ENCODE assay signal across 20 cellular contexts in the genomic region with DNA sequence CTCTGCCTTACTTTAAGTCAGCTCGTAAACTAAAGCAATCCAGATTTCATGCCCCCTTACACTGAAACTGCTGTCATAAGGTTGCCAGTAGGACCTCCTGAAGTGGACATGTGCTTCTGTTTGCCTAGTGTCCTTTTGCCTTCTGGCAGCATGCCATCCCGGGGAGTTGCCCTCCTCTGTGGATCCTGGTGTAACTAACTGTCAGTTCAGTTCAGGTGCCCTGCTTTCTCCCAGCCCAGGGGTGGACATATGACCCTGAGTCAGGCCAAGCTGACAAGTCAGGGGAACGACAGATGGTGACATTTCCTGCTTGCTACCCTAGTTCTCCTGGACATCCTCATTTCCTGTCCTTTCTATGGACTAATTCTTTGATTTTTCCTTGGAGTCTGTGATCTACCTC. TPM values are rescaled to one million over a fixed set of nuclear protein-coding genes. Genes with fewer than 3 reads are reported as not detected.
A peak's percentile ranks its signal among the peaks of the same experiment; 100 is the strongest.
DNase-seq lines count a peak whose midpoint lies in the region; ATAC-seq and TF ChIP-seq lines count a peak whose summit lies in the region.
"Had no signal": no experiment of that assay in that cellular context is flagged by ENCODE, and none has a peak within 500 bp of the region (broad histone marks: within the 10 kb centered on the region; RNA-seq: fewer than 3 reads in every experiment).

No MANE protein-coding gene starts in this region.

- no peak overlapping the region for H3K4me3 ChIP-seq in BE2C (ENCODE audit: low read depth, low read length)
- H3K4me3 ChIP-seq in adrenal gland: no peak overlapping the region
- H3K4me3 ChIP-seq: testis had no signal

- WGBS in adrenal gland, 4 donors: 69 to 82% (median 73%) methylated on average over 3 of the region's 3 CpGs

- peak overlapping the region; percentile 17 for H3K4me3 Mint-ChIP-seq in glutamatergic neuron (ENCODE audit: unreplicated experiment)
- H3K4me3 Mint-ChIP-seq: activated CD4-positive, alpha-beta memory T cell treated with anti-CD3 and anti-CD28 coated beads for 36 hours; activated naive CD4-positive, alpha-beta T cell treated with anti-CD3 and anti-CD28 coated beads for 36 hours; naive thymus-derived CD4-positive, alpha-beta T cell; stimulated activated effector memory CD8-positive, alpha-beta T cell treated with anti-CD3 and anti-CD28 coated beads, Interleukin-12 subunit alpha, Interleukin-12 subunit beta, amount 100 ng/mL, for 72 hours; WTC11 had no signal

- H3K27ac Mint-ChIP-seq in glutamatergic neuron (ENCODE audit: unreplicated experiment): peak overlapping the region; percentile 67
- H3K27ac Mint-ChIP-seq: activated CD4-positive, alpha-beta memory T cell treated with anti-CD3 and anti-CD28 coated beads for 36 hours; activated naive CD4-positive, alpha-beta T cell treated with anti-CD3 and anti-CD28 coated beads for 36 hours; naive thymus-derived CD4-positive, alpha-beta T cell; stimulated activated effector memory CD8-positive, alpha-beta T cell treated with anti-CD3 and anti-CD28 coated beads, Interleukin-12 subunit alpha, Interleukin-12 subunit beta, amount 100 ng/mL, for 72 hours; WTC11 had no signal

- TF ChIP-seq CTCF in BE2C (IDR thresholded peaks at IDR 0.05; ENCODE audit: low read depth, low read length): no peak
- no peak for TF ChIP-seq CTCF in glutamatergic neuron (IDR thresholded peaks at IDR 0.05; ENCODE audit: partially characterized antibody, unreplicated experiment)
- no peak for TF ChIP-seq CTCF in adrenal gland (IDR thresholded peaks at IDR 0.05)

- H3K27ac ChIP-seq in adrenal gland: no peak overlapping the region
- H3K27ac ChIP-seq: testis had no signal

- intact Hi-C loops in adrenal gland (cut with DNase I): no loop called here

- peaks cover 35% of the 10 kb centered on the region for H3K4me1 Mint-ChIP-seq in glutamatergic neuron (ENCODE audit: low read depth, unreplicated experiment)
- H3K4me1 Mint-ChIP-seq: naive thymus-derived CD4-positive, alpha-beta T cell; stimulated activated effector memory CD8-positive, alpha-beta T cell treated with anti-CD3 and anti-CD28 coated beads, Interleukin-12 subunit alpha, Interleukin-12 subunit beta, amount 100 ng/mL, for 72 hours had no signal

- ATAC-seq in GM19035 (IDR thresholded peaks at IDR 0.05; ENCODE audit: unreplicated experiment) (no peak), GM19455 (IDR thresholded peaks at IDR 0.05; ENCODE audit: unreplicated experiment) (no peak)
- ATAC-seq: naive thymus-derived CD4-positive, alpha-beta T cell; sciatic nerve; stimulated activated effector memory CD8-positive, alpha-beta T cell treated with anti-CD3 and anti-CD28 coated beads, Interleukin-12 subunit alpha, Interleukin-12 subunit beta, amount 100 ng/mL, for 72 hours; WTC11 had no signal

- H3K36me3 ChIP-seq in BE2C (no peaks in the 10 kb centered on the region), adrenal gland (replicated peaks in 1 of 2) (no peaks in the 10 kb centered on the region)

- H3K9me3 ChIP-seq in BE2C (no peaks in the 10 kb centered on the region; the same call in 1 of the 2 replicates), adrenal gland (replicated peaks in 1 of 3) (no peaks in the 10 kb centered on the region)
- H3K9me3 ChIP-seq: testis had no signal

- peaks cover 17% of the 10 kb centered on the region for H3K36me3 Mint-ChIP-seq in glutamatergic neuron (ENCODE audit: unreplicated experiment)
- H3K36me3 Mint-ChIP-seq: activated CD4-positive, alpha-beta memory T cell treated with anti-CD3 and anti-CD28 coated beads for 36 hours; stimulated activated effector memory CD8-positive, alpha-beta T cell treated with anti-CD3 and anti-CD28 coated beads, Interleukin-12 subunit alpha, Interleukin-12 subunit beta, amount 100 ng/mL, for 72 hours; WTC11 had no signal

- no peak for TF ChIP-seq POLR2A in adrenal gland (IDR thresholded peaks at IDR 0.05)

- H3K9me3 Mint-ChIP-seq in glutamatergic neuron (ENCODE audit: unreplicated experiment): peaks cover 10% of the 10 kb centered on the region
- H3K9me3 Mint-ChIP-seq: activated CD4-positive, alpha-beta memory T cell treated with anti-CD3 and anti-CD28 coated beads for 36 hours; activated naive CD4-positive, alpha-beta T cell treated with anti-CD3 and anti-CD28 coated beads for 36 hours had no signal

- DNase-seq in BE2C: peak; percentile 13
- DNase-seq in HT-29 (ENCODE audit: low spot score): peak; percentile 25
- DNase-seq in NCI-H69 (lab: John Stamatoyannopoulos, UW): peak; percentile 81
- peak; percentile 37 for DNase-seq in glutamatergic neuron
- DNase-seq in central memory CD4-positive, alpha-beta T cell: no peak
- no peak for DNase-seq in adrenal gland
- DNase-seq: activated CD4-positive, alpha-beta memory T cell treated with anti-CD3 and anti-CD28 coated beads for 36 hours; activated naive CD4-positive, alpha-beta T cell treated with anti-CD3 and anti-CD28 coated beads for 36 hours; DMS79; islet precursor cell; mesenchymal stem cell; naive thymus-derived CD4-positive, alpha-beta T cell; NCI-H1048; NCI-H446; testis had no signal

- H3K27me3 Mint-ChIP-seq in glutamatergic neuron (ENCODE audit: unreplicated experiment): peaks cover 9% of the 10 kb centered on the region
- H3K27me3 Mint-ChIP-seq: activated CD4-positive, alpha-beta memory T cell treated with anti-CD3 and anti-CD28 coated beads for 36 hours; naive thymus-derived CD4-positive, alpha-beta T cell had no signal

- H3K27me3 ChIP-seq in BE2C (no peaks in the 10 kb centered on the region), adrenal gland (no peaks in the 10 kb centered on the region)
- H3K27me3 ChIP-seq: testis had no signal

- H3K4me1 ChIP-seq in BE2C: no peaks in the 10 kb centered on the region; the same call in 1 of the 2 replicates
- no peaks in the 10 kb centered on the region for H3K4me1 ChIP-seq in adrenal gland (replicated peaks in 1 of 2)
- H3K4me1 ChIP-seq: testis had no signal

RNA-seq across cellular contexts. Expression of a gene that starts 25.6 kb away (rescaled TPM):
- polyA plus RNA-seq in BE2C (2012; ENCODE audit: insufficient read depth, insufficient read length, low read depth): 4.5 TPM
- 0.50 and 1.3 TPM in 2 replicates for total RNA-seq in HT-29 (2014; rRNA removed; shearing (Covaris generic))
- 600 TPM for total RNA-seq in glutamatergic neuron (ENCODE audit: unreplicated experiment)
- 10 to 100 TPM in 3 of 8 donors, 1 to 10 TPM in 5; 7.2 to 24.7 (median 8.2) TPM for total RNA-seq in adrenal gland
- 1 to 10 TPM in 2 of 3 donors, under 1 TPM in 1; 0.71 to 7.5 (median 1.6) TPM for polyA plus RNA-seq in adrenal gland

Comparison
In these comparisons a context has a peak if more than half of its experiments do, and no peak if none do; other contexts are left out.
1. DNase-seq: peak in BE2C (single experiment), HT-29 (single experiment), NCI-H69 (single experiment) and glutamatergic neuron (single experiment); none in central memory CD4-positive, alpha-beta T cell (single experiment) and adrenal gland (0 of 7).
2. RNA of a gene that starts 25.6 kb away (total RNA-seq): 600 TPM in glutamatergic neuron (single experiment); 7.2 to 24.7 TPM in adrenal gland and 0.50 to 1.3 TPM in HT-29; every median in the first group is over 10 times any median in the second.